ENCODE assay signal across 1 cellular context in genomic region chr7:16419126-16419525, GRCh38.
TF ChIP-seq lines count a peak whose summit lies in the region.

No MANE protein-coding gene starts in this region.

TF ChIP-seq in K562, 482 proteins besides CTCF, POLR2A, EP300 and RAD21 (continued from another document and continues in another):
- TF ChIP-seq, protein P1, sequence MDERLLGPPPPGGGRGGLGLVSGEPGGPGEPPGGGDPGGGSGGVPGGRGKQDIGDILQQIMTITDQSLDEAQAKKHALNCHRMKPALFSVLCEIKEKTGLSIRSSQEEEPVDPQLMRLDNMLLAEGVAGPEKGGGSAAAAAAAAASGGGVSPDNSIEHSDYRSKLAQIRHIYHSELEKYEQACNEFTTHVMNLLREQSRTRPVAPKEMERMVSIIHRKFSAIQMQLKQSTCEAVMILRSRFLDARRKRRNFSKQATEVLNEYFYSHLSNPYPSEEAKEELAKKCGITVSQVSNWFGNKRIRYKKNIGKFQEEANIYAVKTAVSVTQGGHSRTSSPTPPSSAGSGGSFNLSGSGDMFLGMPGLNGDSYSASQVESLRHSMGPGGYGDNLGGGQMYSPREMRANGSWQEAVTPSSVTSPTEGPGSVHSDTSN (CRISPR knock-in tag; IDR thresholded peaks at IDR 0.05; ENCODE audit: low read depth): no peak
- TF ChIP-seq, protein P1 (tag; conservative IDR thresholded peaks at IDR 0.05; ENCODE audit: low read depth): peak; percentile 59; the same call in 1 of the 2 replicates
- TF ChIP-seq POLR2B (IDR thresholded peaks at IDR 0.05; ENCODE audit: low read depth, partially characterized antibody): no peak
- TF ChIP-seq, protein P2, sequence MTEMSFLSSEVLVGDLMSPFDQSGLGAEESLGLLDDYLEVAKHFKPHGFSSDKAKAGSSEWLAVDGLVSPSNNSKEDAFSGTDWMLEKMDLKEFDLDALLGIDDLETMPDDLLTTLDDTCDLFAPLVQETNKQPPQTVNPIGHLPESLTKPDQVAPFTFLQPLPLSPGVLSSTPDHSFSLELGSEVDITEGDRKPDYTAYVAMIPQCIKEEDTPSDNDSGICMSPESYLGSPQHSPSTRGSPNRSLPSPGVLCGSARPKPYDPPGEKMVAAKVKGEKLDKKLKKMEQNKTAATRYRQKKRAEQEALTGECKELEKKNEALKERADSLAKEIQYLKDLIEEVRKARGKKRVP (CRISPR knock-in tag; IDR thresholded peaks at IDR 0.05): 0 out of 2 replicates have a peak, but pooled peaks have one; percentile 36
- no peak for TF ChIP-seq RBM34 (IDR thresholded peaks at IDR 0.05; ENCODE audit: borderline replicate concordance, insufficient read depth, low read length)
- TF ChIP-seq RUNX1 (IDR thresholded peaks at IDR 0.05; ENCODE audit: low read depth): no peak
- no peak for TF ChIP-seq NFATC3 (IDR thresholded peaks at IDR 0.05)
- no peak for TF ChIP-seq CHD4 (IDR thresholded peaks at IDR 0.05; ENCODE audit: insufficient read depth, insufficient replicate concordance, low read depth, low read length, poor library complexity, severe bottlenecking)
- TF ChIP-seq NFE2L1 (tag; IDR thresholded peaks at IDR 0.05; ENCODE audit: borderline replicate concordance, low read depth): no peak
- peak; percentile 86 for TF ChIP-seq PTRF (tag; IDR thresholded peaks at IDR 0.05)
- TF ChIP-seq, protein P3, sequence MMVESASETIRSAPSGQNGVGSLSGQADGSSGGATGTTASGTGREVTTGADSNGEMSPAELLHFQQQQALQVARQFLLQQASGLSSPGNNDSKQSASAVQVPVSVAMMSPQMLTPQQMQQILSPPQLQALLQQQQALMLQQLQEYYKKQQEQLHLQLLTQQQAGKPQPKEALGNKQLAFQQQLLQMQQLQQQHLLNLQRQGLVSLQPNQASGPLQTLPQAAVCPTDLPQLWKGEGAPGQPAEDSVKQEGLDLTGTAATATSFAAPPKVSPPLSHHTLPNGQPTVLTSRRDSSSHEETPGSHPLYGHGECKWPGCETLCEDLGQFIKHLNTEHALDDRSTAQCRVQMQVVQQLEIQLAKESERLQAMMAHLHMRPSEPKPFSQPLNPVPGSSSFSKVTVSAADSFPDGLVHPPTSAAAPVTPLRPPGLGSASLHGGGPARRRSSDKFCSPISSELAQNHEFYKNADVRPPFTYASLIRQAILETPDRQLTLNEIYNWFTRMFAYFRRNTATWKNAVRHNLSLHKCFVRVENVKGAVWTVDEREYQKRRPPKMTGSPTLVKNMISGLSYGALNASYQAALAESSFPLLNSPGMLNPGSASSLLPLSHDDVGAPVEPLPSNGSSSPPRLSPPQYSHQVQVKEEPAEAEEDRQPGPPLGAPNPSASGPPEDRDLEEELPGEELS (CRISPR knock-in tag; IDR thresholded peaks at IDR 0.05; ENCODE audit: borderline replicate concordance): no peak
- TF ChIP-seq, protein P4, sequence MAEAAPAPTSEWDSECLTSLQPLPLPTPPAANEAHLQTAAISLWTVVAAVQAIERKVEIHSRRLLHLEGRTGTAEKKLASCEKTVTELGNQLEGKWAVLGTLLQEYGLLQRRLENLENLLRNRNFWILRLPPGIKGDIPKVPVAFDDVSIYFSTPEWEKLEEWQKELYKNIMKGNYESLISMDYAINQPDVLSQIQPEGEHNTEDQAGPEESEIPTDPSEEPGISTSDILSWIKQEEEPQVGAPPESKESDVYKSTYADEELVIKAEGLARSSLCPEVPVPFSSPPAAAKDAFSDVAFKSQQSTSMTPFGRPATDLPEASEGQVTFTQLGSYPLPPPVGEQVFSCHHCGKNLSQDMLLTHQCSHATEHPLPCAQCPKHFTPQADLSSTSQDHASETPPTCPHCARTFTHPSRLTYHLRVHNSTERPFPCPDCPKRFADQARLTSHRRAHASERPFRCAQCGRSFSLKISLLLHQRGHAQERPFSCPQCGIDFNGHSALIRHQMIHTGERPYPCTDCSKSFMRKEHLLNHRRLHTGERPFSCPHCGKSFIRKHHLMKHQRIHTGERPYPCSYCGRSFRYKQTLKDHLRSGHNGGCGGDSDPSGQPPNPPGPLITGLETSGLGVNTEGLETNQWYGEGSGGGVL (CRISPR knock-in tag; IDR thresholded peaks at IDR 0.05): peak; percentile 57; the same call in 1 of the 2 replicates
- no peak for TF ChIP-seq ZNF77 (CRISPR knock-in tag; IDR thresholded peaks at IDR 0.05)
- TF ChIP-seq STAG1 (CRISPR knock-in tag; IDR thresholded peaks at IDR 0.05; ENCODE audit: borderline replicate concordance): no peak
- TF ChIP-seq, protein P5, sequence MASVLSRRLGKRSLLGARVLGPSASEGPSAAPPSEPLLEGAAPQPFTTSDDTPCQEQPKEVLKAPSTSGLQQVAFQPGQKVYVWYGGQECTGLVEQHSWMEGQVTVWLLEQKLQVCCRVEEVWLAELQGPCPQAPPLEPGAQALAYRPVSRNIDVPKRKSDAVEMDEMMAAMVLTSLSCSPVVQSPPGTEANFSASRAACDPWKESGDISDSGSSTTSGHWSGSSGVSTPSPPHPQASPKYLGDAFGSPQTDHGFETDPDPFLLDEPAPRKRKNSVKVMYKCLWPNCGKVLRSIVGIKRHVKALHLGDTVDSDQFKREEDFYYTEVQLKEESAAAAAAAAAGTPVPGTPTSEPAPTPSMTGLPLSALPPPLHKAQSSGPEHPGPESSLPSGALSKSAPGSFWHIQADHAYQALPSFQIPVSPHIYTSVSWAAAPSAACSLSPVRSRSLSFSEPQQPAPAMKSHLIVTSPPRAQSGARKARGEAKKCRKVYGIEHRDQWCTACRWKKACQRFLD (CRISPR knock-in tag; IDR thresholded peaks at IDR 0.05): peak; percentile 82
- no peak for TF ChIP-seq CSDE1 (IDR thresholded peaks at IDR 0.05)
- no peak for TF ChIP-seq BRD4 (IDR thresholded peaks at IDR 0.05)
- no peak for TF ChIP-seq HBP1 (CRISPR knock-in tag; IDR thresholded peaks at IDR 0.05)
- TF ChIP-seq PRPF4 (IDR thresholded peaks at IDR 0.05; ENCODE audit: insufficient read depth, low read depth, low read length, poor library complexity, severe bottlenecking): no peak
- peak; percentile 92 for TF ChIP-seq ZBTB9 (CRISPR knock-in tag; IDR thresholded peaks at IDR 0.05)
- no peak for TF ChIP-seq ELF4 (CRISPR knock-in tag; IDR thresholded peaks at IDR 0.05)
- peak; percentile 79; the same call in 1 of the 2 replicates for TF ChIP-seq RFX7 (CRISPR knock-in tag; IDR thresholded peaks at IDR 0.05)
- no peak for TF ChIP-seq TEAD4 (IDR thresholded peaks at IDR 0.05; ENCODE audit: low read length)
- TF ChIP-seq TEAD4 (CRISPR knock-in tag; IDR thresholded peaks at IDR 0.05; ENCODE audit: borderline replicate concordance): no peak
- peak; percentile 89 for TF ChIP-seq MECOM (CRISPR knock-in tag; IDR thresholded peaks at IDR 0.05)
- TF ChIP-seq TBP (optimal IDR thresholded peaks at IDR 0.05; ENCODE audit: low read depth, low read length): no peak
- no peak for TF ChIP-seq FOS (IDR thresholded peaks at IDR 0.05; ENCODE audit: extremely low read depth, insufficient read length)
- no peak for TF ChIP-seq FOXA3 (CRISPR knock-in tag; conservative IDR thresholded peaks at IDR 0.05 in 1 of 2, IDR thresholded peaks at IDR 0.05 in 1 of 2)
- peak; percentile 85 for TF ChIP-seq SMAD3 (CRISPR knock-in tag; conservative IDR thresholded peaks at IDR 0.05)
- TF ChIP-seq ZNF76 (CRISPR knock-in tag; IDR thresholded peaks at IDR 0.05; ENCODE audit: borderline replicate concordance): peak; percentile 93; the same call in 1 of the 2 replicates
- no peak for TF ChIP-seq MEF2A (IDR thresholded peaks at IDR 0.05; ENCODE audit: control insufficient read depth, low read depth, low read length)
- TF ChIP-seq NR2F6 (CRISPR knock-in tag; IDR thresholded peaks at IDR 0.05): no peak
- peak; percentile 82 for TF ChIP-seq MEF2D (tag; conservative IDR thresholded peaks at IDR 0.05; ENCODE audit: low read depth)
- 0 out of 2 replicates have a peak, but pooled peaks have one; percentile 23 for TF ChIP-seq IRF9 (tag; IDR thresholded peaks at IDR 0.05)
- TF ChIP-seq BACH1 (tag; IDR thresholded peaks at IDR 0.05): peak; percentile 75; the same call in 1 of the 2 replicates
- no peak for TF ChIP-seq PHF8 (IDR thresholded peaks at IDR 0.05; ENCODE audit: borderline replicate concordance, low read length)
- TF ChIP-seq, protein P6, sequence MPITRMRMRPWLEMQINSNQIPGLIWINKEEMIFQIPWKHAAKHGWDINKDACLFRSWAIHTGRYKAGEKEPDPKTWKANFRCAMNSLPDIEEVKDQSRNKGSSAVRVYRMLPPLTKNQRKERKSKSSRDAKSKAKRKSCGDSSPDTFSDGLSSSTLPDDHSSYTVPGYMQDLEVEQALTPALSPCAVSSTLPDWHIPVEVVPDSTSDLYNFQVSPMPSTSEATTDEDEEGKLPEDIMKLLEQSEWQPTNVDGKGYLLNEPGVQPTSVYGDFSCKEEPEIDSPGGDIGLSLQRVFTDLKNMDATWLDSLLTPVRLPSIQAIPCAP (CRISPR knock-in tag; IDR thresholded peaks at IDR 0.05; ENCODE audit: borderline replicate concordance): no peak
- no peak for TF ChIP-seq HNRNPUL1 (IDR thresholded peaks at IDR 0.05; ENCODE audit: low read length)
- TF ChIP-seq ZFP1 (CRISPR knock-in tag; IDR thresholded peaks at IDR 0.05): no peak
- TF ChIP-seq ZNF436 (CRISPR knock-in tag; IDR thresholded peaks at IDR 0.05): no peak
- no peak for TF ChIP-seq CBFA2T3 (IDR thresholded peaks at IDR 0.05)
- no peak for TF ChIP-seq PCBP1 (IDR thresholded peaks at IDR 0.05; ENCODE audit: low read depth, low read length, poor library complexity, severe bottlenecking)
- peak; percentile 89; the same call in 1 of the 2 replicates for TF ChIP-seq PTTG1 (tag; IDR thresholded peaks at IDR 0.05; ENCODE audit: low read depth)
- TF ChIP-seq PHB (CRISPR knock-in tag; IDR thresholded peaks at IDR 0.05): no peak
- TF ChIP-seq, protein P7, sequence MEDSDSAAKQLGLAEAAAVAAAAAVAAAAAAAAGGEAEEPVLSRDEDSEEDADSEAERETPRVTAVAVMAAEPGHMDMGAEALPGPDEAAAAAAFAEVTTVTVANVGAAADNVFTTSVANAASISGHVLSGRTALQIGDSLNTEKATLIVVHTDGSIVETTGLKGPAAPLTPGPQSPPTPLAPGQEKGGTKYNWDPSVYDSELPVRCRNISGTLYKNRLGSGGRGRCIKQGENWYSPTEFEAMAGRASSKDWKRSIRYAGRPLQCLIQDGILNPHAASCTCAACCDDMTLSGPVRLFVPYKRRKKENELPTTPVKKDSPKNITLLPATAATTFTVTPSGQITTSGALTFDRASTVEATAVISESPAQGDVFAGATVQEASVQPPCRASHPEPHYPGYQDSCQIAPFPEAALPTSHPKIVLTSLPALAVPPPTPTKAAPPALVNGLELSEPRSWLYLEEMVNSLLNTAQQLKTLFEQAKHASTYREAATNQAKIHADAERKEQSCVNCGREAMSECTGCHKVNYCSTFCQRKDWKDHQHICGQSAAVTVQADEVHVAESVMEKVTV (CRISPR knock-in tag; IDR thresholded peaks at IDR 0.05): no peak
- TF ChIP-seq U2AF1 (optimal IDR thresholded peaks at IDR 0.05; ENCODE audit: low read depth, low read length): no peak
- TF ChIP-seq, protein P8, sequence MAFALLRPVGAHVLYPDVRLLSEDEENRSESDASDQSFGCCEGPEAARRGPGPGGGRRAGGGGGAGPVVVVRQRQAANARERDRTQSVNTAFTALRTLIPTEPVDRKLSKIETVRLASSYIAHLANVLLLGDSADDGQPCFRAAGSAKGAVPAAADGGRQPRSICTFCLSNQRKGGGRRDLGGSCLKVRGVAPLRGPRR (CRISPR knock-in tag; IDR thresholded peaks at IDR 0.05): peak; percentile 90
